ENCODE assay signal across 33 cellular contexts in genomic region chrX:111127038-111127437, GRCh38. TPM values are rescaled to one million over a fixed set of nuclear protein-coding genes. Genes with fewer than 3 reads are reported as not detected.
"Had no signal": no experiment of that assay in that cellular context is flagged by ENCODE, and none has a peak within 500 bp of the region (broad histone marks: within the 10 kb centered on the region; RNA-seq: fewer than 3 reads in every experiment).

No MANE protein-coding gene starts in this region.

- H3K27me3 ChIP-seq: adrenal gland, body of pancreas, brain microvascular endothelial cell had no signal

- H3K4me3 ChIP-seq: adrenal gland, body of pancreas, breast epithelium had no signal

- DNase-seq: activated B cell treated with CpG ODN at 0.5 μM for 24 hours; activated CD4-positive, alpha-beta memory T cell treated with anti-CD3 and anti-CD28 coated beads for 36 hours; activated CD4-positive, alpha-beta T cell treated with anti-CD3 and anti-CD28 coated beads for 4 hours; activated CD4-positive, alpha-beta T cell treated with anti-CD3 and anti-CD28 coated beads, Interleukin-2, amount 10 ng/mL, durations not matched to agents 24 days and 14 days; activated CD4-positive, alpha-beta T cell treated with anti-CD3 and anti-CD28 coated beads, Interleukin-2, amount 50 U/mL, for 1 hour; activated CD4-positive, alpha-beta T cell treated with anti-CD3 and anti-CD28 coated beads, Interleukin-2, amount 50 U/mL, for 4 hours; activated CD4-positive, CD25-positive, alpha-beta regulatory T cell treated with anti-CD3 and anti-CD28 coated beads, Interleukin-2, amount 50 U/mL, for 72 hours; activated CD8-positive, alpha-beta memory T cell treated with anti-CD3 and anti-CD28 coated beads, Interleukin-2, amount 50 U/mL, for 4 hours; activated CD8-positive, alpha-beta T cell treated with anti-CD3 and anti-CD28 coated beads for 36 hours; activated effector memory CD4-positive, alpha-beta T cell treated with anti-CD3 and anti-CD28 coated beads, Interleukin-2, amount 50 U/mL, for 16 hours; activated gamma-delta T cell treated with Interleukin-2 at 50 U/mL for 16 hours; activated naive CD4-positive, alpha-beta T cell; activated naive CD4-positive, alpha-beta T cell treated with anti-CD3 and anti-CD28 coated beads for 36 hours; activated naive CD4-positive, alpha-beta T cell treated with anti-CD3 and anti-CD28 coated beads, Interleukin-2, amount 50 U/mL, for 16 hours; activated naive CD8-positive, alpha-beta T cell treated with anti-CD3 and anti-CD28 coated beads for 36 hours; activated T-cell treated with anti-CD3 and anti-CD28 coated beads for 4 hours; activated T-cell treated with anti-CD3 and anti-CD28 coated beads, Interleukin-2, amount 50 U/mL, for 1 hour; activated T-cell treated with anti-CD3 and anti-CD28 coated beads, Interleukin-2, amount 50 U/mL, for 4 hours; activated T-cell treated with anti-CD3 and anti-CD28 coated beads, Interleukin-2, amount 50 U/mL, for 72 hours; adrenal gland; amniotic stem cell; aorta; body of pancreas; brain microvascular endothelial cell; central memory CD4-positive, alpha-beta T cell; T-helper 1 cell; T-helper 2 cell; T-helper 9 cell had no signal

- H3K4me1 ChIP-seq: adrenal gland, body of pancreas, breast epithelium had no signal

- H3K9me3 ChIP-seq: adrenal gland, body of pancreas, breast epithelium had no signal

- ATAC-seq: activated CD8-positive, alpha-beta T cell treated with anti-CD3 and anti-CD28 coated beads for 36 hours; activated naive CD4-positive, alpha-beta T cell treated with anti-CD3 and anti-CD28 coated beads, Interleukin-2, amount 50 U/mL, for 72 hours; activated T-cell treated with anti-CD3 and anti-CD28 coated beads, Interleukin-2, amount 50 U/mL, for 4 hours; activated T-cell treated with anti-CD3 and anti-CD28 coated beads, Interleukin-2, amount 50 U/mL, for 72 hours; activated T-helper 17 cell treated with anti-CD3 and anti-CD28 coated beads, Interleukin-2, amount 50 U/mL, for 72 hours; body of pancreas had no signal

- H3K27ac ChIP-seq: adrenal gland, body of pancreas, brain microvascular endothelial cell, breast epithelium, VCaP had no signal

- FAIRE-seq: TTC549 had no signal

- H3K36me3 ChIP-seq: adrenal gland, brain microvascular endothelial cell, breast epithelium had no signal

RNA-seq across cellular contexts. Expression of gene PAK3, which starts 31.0 kb away (rescaled TPM):
- total RNA-seq: activated B cell treated with CpG ODN at 0.5 μM for 24 hours had no signal
